Comparison of ENCODE assay signal across 12 cellular contexts in genomic region chr11:21464601-21465193, GRCh38.
"Had no signal": no experiment of that assay in that cellular context is flagged by ENCODE, and none has a peak within 500 bp of the region (broad histone marks: within the 10 kb centered on the region; RNA-seq: fewer than 3 reads in every experiment).

No MANE protein-coding gene starts in this region.

- FAIRE-seq: endothelial cell of umbilical vein, kidney had no signal

- DNase-seq: activated CD4-positive, alpha-beta T cell treated with anti-CD3 and anti-CD28 coated beads, Interleukin-2, amount 50 U/mL, for 48 hours; activated gamma-delta T cell; activated naive CD8-positive, alpha-beta T cell treated with anti-CD3 and anti-CD28 coated beads, Interleukin-2, amount 10 ng/mL, durations not matched to agents 7 days and 5 days; activated T-cell treated with anti-CD3 and anti-CD28 coated beads, Interleukin-2, amount 50 U/mL, for 4 hours; aorta; kidney; nephron progenitor cell; stimulated activated CD4-positive, alpha-beta T cell treated with anti-CD3 and anti-CD28 coated beads, Interleukin-2, amount 100 ng/mL, for 48 hours; upper lobe of left lung had no signal

- ATAC-seq: activated CD4-positive, CD25-positive, alpha-beta regulatory T cell treated with anti-CD3 and anti-CD28 coated beads, Interleukin-2, amount 50 U/mL, for 24 hours; activated T-cell treated with anti-CD3 and anti-CD28 coated beads, Interleukin-2, amount 50 U/mL, for 4 hours; gastroesophageal sphincter had no signal
